ENCODE assay signal across 40 cellular contexts in the genomic region with DNA sequence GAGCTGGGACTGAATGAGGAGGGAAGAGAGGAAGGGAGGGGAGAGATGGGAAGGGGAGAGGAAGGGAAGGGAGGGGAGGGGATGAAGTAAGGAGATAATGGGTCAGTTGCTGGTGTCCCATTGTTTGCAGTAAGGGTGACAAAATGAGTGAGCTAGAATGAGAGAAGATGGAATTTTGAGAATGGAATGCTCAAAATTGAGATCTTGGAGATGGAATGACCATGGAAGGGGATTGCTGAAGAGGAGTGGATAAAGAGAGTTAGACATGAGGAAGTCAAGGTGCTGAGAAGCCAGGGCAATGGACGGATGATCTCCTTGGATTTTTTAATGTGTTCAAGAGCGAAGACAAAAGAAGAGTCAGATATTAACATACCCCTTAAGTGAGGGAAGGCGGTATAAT.
"Had no signal": no experiment of that assay in that cellular context is flagged by ENCODE, and none has a peak within 500 bp of the region (broad histone marks: within the 10 kb centered on the region; RNA-seq: fewer than 3 reads in every experiment).

No MANE protein-coding gene starts in this region.

- H3K4me1 ChIP-seq: ascending aorta, body of pancreas, breast epithelium had no signal

- FAIRE-seq: astrocyte had no signal

- H3K4me1 Mint-ChIP-seq: activated naive CD4-positive, alpha-beta T cell treated with anti-CD3 and anti-CD28 coated beads, Interleukin-2, amount 10 ng/mL, durations not matched to agents 7 days and 5 days; activated naive CD4-positive, alpha-beta T cell treated with anti-CD3 and anti-CD28 coated beads, Interleukin-2, amount 50 U/mL, for 24 hours; activated naive CD8-positive, alpha-beta T cell treated with anti-CD3 and anti-CD28 coated beads for 36 hours; activated naive CD8-positive, alpha-beta T cell treated with anti-CD3 and anti-CD28 coated beads, Interleukin-2, amount 10 ng/mL, durations not matched to agents 7 days and 5 days; activated T-helper 17 cell treated with anti-CD3 and anti-CD28 coated beads, Interleukin-2, amount 50 U/mL, for 72 hours; brain; central memory CD8-positive, alpha-beta T cell had no signal

- H3K27ac ChIP-seq: adrenal gland, ascending aorta, body of pancreas, brain microvascular endothelial cell, breast epithelium, cardiac muscle cell had no signal

- H3K27me3 Mint-ChIP-seq: activated naive CD4-positive, alpha-beta T cell treated with anti-CD3 and anti-CD28 coated beads, Interleukin-2, amount 10 ng/mL, durations not matched to agents 7 days and 5 days; activated naive CD4-positive, alpha-beta T cell treated with anti-CD3 and anti-CD28 coated beads, Interleukin-2, amount 50 U/mL, for 24 hours; activated naive CD8-positive, alpha-beta T cell treated with anti-CD3 and anti-CD28 coated beads for 36 hours; activated naive CD8-positive, alpha-beta T cell treated with anti-CD3 and anti-CD28 coated beads, Interleukin-2, amount 10 ng/mL, durations not matched to agents 7 days and 5 days; activated naive CD8-positive, alpha-beta T cell treated with anti-CD3 and anti-CD28 coated beads, Interleukin-2, amount 50 U/mL, for 24 hours; activated T-cell treated with anti-CD3 and anti-CD28 coated beads, Interleukin-2, amount 50 U/mL, for 24 hours; central memory CD8-positive, alpha-beta T cell had no signal

- ATAC-seq: activated naive CD4-positive, alpha-beta T cell treated with anti-CD3 and anti-CD28 coated beads, Interleukin-2, amount 50 U/mL, for 72 hours; activated naive CD8-positive, alpha-beta T cell treated with anti-CD3 and anti-CD28 coated beads, Interleukin-2, amount 50 U/mL, for 24 hours; activated T-cell treated with anti-CD3 and anti-CD28 coated beads, Interleukin-2, amount 50 U/mL, for 4 hours; activated T-cell treated with anti-CD3 and anti-CD28 coated beads, Interleukin-2, amount 50 U/mL, for 72 hours; activated T-helper 17 cell treated with anti-CD3 and anti-CD28 coated beads, Interleukin-2, amount 50 U/mL, for 72 hours; body of pancreas had no signal

- H3K27me3 ChIP-seq: adrenal gland, ascending aorta, body of pancreas, brain microvascular endothelial cell, breast epithelium had no signal

- H3K36me3 Mint-ChIP-seq: activated naive CD4-positive, alpha-beta T cell treated with anti-CD3 and anti-CD28 coated beads, Interleukin-2, amount 10 ng/mL, durations not matched to agents 7 days and 5 days; activated naive CD4-positive, alpha-beta T cell treated with anti-CD3 and anti-CD28 coated beads, Interleukin-2, amount 50 U/mL, for 24 hours; activated naive CD4-positive, alpha-beta T cell treated with anti-CD3 and anti-CD28 coated beads, Interleukin-2, amount 50 U/mL, for 72 hours; activated naive CD8-positive, alpha-beta T cell; activated naive CD8-positive, alpha-beta T cell treated with anti-CD3 and anti-CD28 coated beads for 36 hours; activated naive CD8-positive, alpha-beta T cell treated with anti-CD3 and anti-CD28 coated beads, Interleukin-2, amount 10 ng/mL, durations not matched to agents 7 days and 5 days; brain had no signal

- H3K27ac Mint-ChIP-seq: activated naive CD4-positive, alpha-beta T cell treated with anti-CD3 and anti-CD28 coated beads for 36 hours; activated naive CD4-positive, alpha-beta T cell treated with anti-CD3 and anti-CD28 coated beads, Interleukin-2, amount 10 ng/mL, durations not matched to agents 7 days and 5 days; activated naive CD4-positive, alpha-beta T cell treated with anti-CD3 and anti-CD28 coated beads, Interleukin-2, amount 50 U/mL, for 24 hours; activated naive CD4-positive, alpha-beta T cell treated with anti-CD3 and anti-CD28 coated beads, Interleukin-2, amount 50 U/mL, for 72 hours; activated naive CD8-positive, alpha-beta T cell; activated naive CD8-positive, alpha-beta T cell treated with anti-CD3 and anti-CD28 coated beads for 36 hours; activated naive CD8-positive, alpha-beta T cell treated with anti-CD3 and anti-CD28 coated beads, Interleukin-2, amount 10 ng/mL, durations not matched to agents 7 days and 5 days; activated naive CD8-positive, alpha-beta T cell treated with anti-CD3 and anti-CD28 coated beads, Interleukin-2, amount 50 U/mL, for 24 hours; activated T-cell treated with anti-CD3 and anti-CD28 coated beads, Interleukin-2, amount 50 U/mL, for 24 hours; activated T-cell treated with anti-CD3 and anti-CD28 coated beads, Interleukin-2, amount 50 U/mL, for 72 hours; activated T-helper 1 cell treated with anti-CD3 and anti-CD28 coated beads, Interleukin-12 subunit alpha, Interleukin-12 subunit beta, Interleukin-2, Interleukin-4 antibody, amounts not matched to agents 30 ng/mL and 10 ng/mL and 1 ng/mL, durations not matched to agents 14 hours and 24 hours and 36 hours; activated T-helper 17 cell treated with anti-CD3 and anti-CD28 coated beads, Interleukin-2, amount 50 U/mL, for 72 hours; activated T-helper 2 cell treated with anti-CD3 and anti-CD28 coated beads, Interferon-gamma antibody, Interleukin-2, Interleukin-4, amounts not matched to agents 10 μg/mL and 5 μg/mL and 100 μg/mL, durations not matched to agents 14 hours and 24 hours and 36 hours; brain had no signal

- H3K4me3 ChIP-seq: adrenal gland, ascending aorta, body of pancreas, breast epithelium, cardiac muscle cell had no signal

- H3K9me3 ChIP-seq: adrenal gland, ascending aorta, body of pancreas, breast epithelium had no signal

- H3K9me3 Mint-ChIP-seq: activated naive CD4-positive, alpha-beta T cell treated with anti-CD3 and anti-CD28 coated beads, Interleukin-2, amount 50 U/mL, for 24 hours; activated naive CD8-positive, alpha-beta T cell treated with anti-CD3 and anti-CD28 coated beads, Interleukin-2, amount 50 U/mL, for 24 hours; activated T-cell treated with anti-CD3 and anti-CD28 coated beads, Interleukin-2, amount 50 U/mL, for 24 hours; activated T-cell treated with anti-CD3 and anti-CD28 coated beads, Interleukin-2, amount 50 U/mL, for 4 hours; activated T-helper 1 cell treated with anti-CD3 and anti-CD28 coated beads, Interleukin-12 subunit alpha, Interleukin-12 subunit beta, Interleukin-2, Interleukin-4 antibody, amounts not matched to agents 30 ng/mL and 10 ng/mL and 1 ng/mL, durations not matched to agents 14 hours and 24 hours and 36 hours; activated T-helper 2 cell treated with anti-CD3 and anti-CD28 coated beads, Interferon-gamma antibody, Interleukin-2, Interleukin-4, amounts not matched to agents 10 μg/mL and 5 μg/mL and 100 μg/mL, durations not matched to agents 14 hours and 24 hours and 36 hours; brain had no signal

- H3K36me3 ChIP-seq: adrenal gland, ascending aorta, brain microvascular endothelial cell, breast epithelium, cardiac muscle cell had no signal

- DNase-seq: activated effector memory CD4-positive, alpha-beta T cell treated with anti-CD3 and anti-CD28 coated beads, Interleukin-2, amount 50 U/mL, for 16 hours; activated effector memory CD4-positive, alpha-beta T cell treated with Interleukin-2 at 50 U/mL for 16 hours; activated gamma-delta T cell; activated gamma-delta T cell treated with Interleukin-2 at 50 U/mL for 16 hours; activated naive CD4-positive, alpha-beta T cell; activated naive CD4-positive, alpha-beta T cell treated with anti-CD3 and anti-CD28 coated beads for 36 hours; activated naive CD4-positive, alpha-beta T cell treated with anti-CD3 and anti-CD28 coated beads, Interleukin-2, amount 10 ng/mL, durations not matched to agents 7 days and 5 days; activated naive CD4-positive, alpha-beta T cell treated with anti-CD3 and anti-CD28 coated beads, Interleukin-2, amount 50 U/mL, for 16 hours; activated naive CD4-positive, alpha-beta T cell treated with Interleukin-2 at 50 U/mL for 16 hours; activated naive CD8-positive, alpha-beta T cell treated with anti-CD3 and anti-CD28 coated beads for 36 hours; activated naive CD8-positive, alpha-beta T cell treated with anti-CD3 and anti-CD28 coated beads, Interleukin-2, amount 10 ng/mL, durations not matched to agents 7 days and 5 days; activated naive CD8-positive, alpha-beta T cell treated with anti-CD3 and anti-CD28 coated beads, Interleukin-2, amount 50 U/mL, for 24 hours; activated T-cell treated with anti-CD3 and anti-CD28 coated beads for 4 hours; activated T-cell treated with anti-CD3 and anti-CD28 coated beads, Interleukin-2, amount 50 U/mL, for 1 hour; activated T-cell treated with anti-CD3 and anti-CD28 coated beads, Interleukin-2, amount 50 U/mL, for 24 hours; activated T-cell treated with anti-CD3 and anti-CD28 coated beads, Interleukin-2, amount 50 U/mL, for 4 hours; activated T-cell treated with anti-CD3 and anti-CD28 coated beads, Interleukin-2, amount 50 U/mL, for 48 hours; activated T-cell treated with anti-CD3 and anti-CD28 coated beads, Interleukin-2, amount 50 U/mL, for 72 hours; adrenal gland; amniotic stem cell; amygdala; anterior cingulate cortex; aorta; body of pancreas; brain microvascular endothelial cell; caudate nucleus; central memory CD4-positive, alpha-beta T cell; cerebellar nuclear complex had no signal

- H3K4me3 Mint-ChIP-seq: activated naive CD4-positive, alpha-beta T cell treated with anti-CD3 and anti-CD28 coated beads for 36 hours; activated naive CD4-positive, alpha-beta T cell treated with anti-CD3 and anti-CD28 coated beads, Interleukin-2, amount 10 ng/mL, durations not matched to agents 7 days and 5 days; activated naive CD4-positive, alpha-beta T cell treated with anti-CD3 and anti-CD28 coated beads, Interleukin-2, amount 50 U/mL, for 24 hours; activated naive CD8-positive, alpha-beta T cell; activated naive CD8-positive, alpha-beta T cell treated with anti-CD3 and anti-CD28 coated beads for 36 hours; activated naive CD8-positive, alpha-beta T cell treated with anti-CD3 and anti-CD28 coated beads, Interleukin-2, amount 10 ng/mL, durations not matched to agents 7 days and 5 days; activated naive CD8-positive, alpha-beta T cell treated with anti-CD3 and anti-CD28 coated beads, Interleukin-2, amount 50 U/mL, for 24 hours; activated T-cell treated with anti-CD3 and anti-CD28 coated beads, Interleukin-2, amount 50 U/mL, for 24 hours; activated T-cell treated with anti-CD3 and anti-CD28 coated beads, Interleukin-2, amount 50 U/mL, for 4 hours; activated T-cell treated with anti-CD3 and anti-CD28 coated beads, Interleukin-2, amount 50 U/mL, for 72 hours; activated T-helper 1 cell treated with anti-CD3 and anti-CD28 coated beads, Interleukin-12 subunit alpha, Interleukin-12 subunit beta, Interleukin-2, Interleukin-4 antibody, amounts not matched to agents 30 ng/mL and 10 ng/mL and 1 ng/mL, durations not matched to agents 14 hours and 24 hours and 36 hours; activated T-helper 17 cell treated with anti-CD3 and anti-CD28 coated beads, Interleukin-2, amount 50 U/mL, for 72 hours; brain; central memory CD8-positive, alpha-beta T cell had no signal
